8 cellular contexts compared by ENCODE assay signal in genomic region chr1:26597629-26598039, GRCh38.
DNase-seq lines count a peak whose midpoint lies in the region; ATAC-seq, FAIRE-seq and TF ChIP-seq lines count a peak whose summit lies in the region.

No MANE protein-coding gene starts in this region.

- no peaks in the 10 kb centered on the region for H3K9me3 ChIP-seq in GM12878 (replicated peaks; ENCODE audit: control insufficient read depth, insufficient read depth, low read length)
- H3K9me3 ChIP-seq in upper lobe of right lung = no peaks in the 10 kb centered on the region

- H3K4me2 ChIP-seq in GM12878 (ENCODE audit: control insufficient read depth, insufficient read depth) = no peak overlapping the region

- TF ChIP-seq RAD21 in GM12878 (IDR thresholded peaks at IDR 0.05; ENCODE audit: insufficient read depth, low read depth, low read length) = peak; percentile 47

- H3K27me3 ChIP-seq in GM12878 (replicated peaks in 1 of 2; ENCODE audit: control insufficient read depth in 2 of 2, insufficient read depth in 2 of 2, low read length in 1 of 2) (no peaks in the 10 kb centered on the region), upper lobe of right lung (no peaks in the 10 kb centered on the region)

- H3K27ac ChIP-seq in GM12878 (ENCODE audit: control insufficient read depth, insufficient read depth) (no peak overlapping the region), upper lobe of right lung (no peak overlapping the region)

- no peak overlapping the region for H3K9ac ChIP-seq in GM12878 (ENCODE audit: control insufficient read depth, insufficient read depth, low read length)

- SMC1A ChIA-PET in GM12878 (lab: Charles Lee; ENCODE audit: uncharacterized antibody, unreplicated experiment) = interaction anchor here (0.6 to 5.9 kb wide), 9 partner anchors 46 to 269 kb away, joined by 3 to 56 read pairs (median 7); no protein-coding TSS in a partner anchor

- H3K36me3 ChIP-seq in GM12878 (ENCODE audit: control insufficient read depth in 2 of 2, insufficient read depth in 2 of 2, low read length in 1 of 2) (no peaks in the 10 kb centered on the region), upper lobe of right lung (no peaks in the 10 kb centered on the region)

- in situ Hi-C loops in GM13977 (cut with MboI; ENCODE audit: low pct_unique_long_range_greater_than_20kb, low sequenced_read_pairs, unreplicated experiment) = no loop called here
- in situ Hi-C loops in GM12878 (cut with MboI) = no loop called here

- no peak for TF ChIP-seq EP300 in GM12878 (IDR thresholded peaks at IDR 0.05; ENCODE audit: borderline replicate concordance in 1 of 2, control insufficient read depth in 1 of 2, low read depth in 2 of 2, low read length in 2 of 2)

- H3K4me3 ChIP-seq in GM12878 (no peak overlapping the region), upper lobe of right lung (no peak overlapping the region)

- FAIRE-seq in GM12878 (lab: Jason Lieb, UNC) = peak; percentile 57

- H3K4me1 ChIP-seq in GM12878 (ENCODE audit: control insufficient read depth, insufficient read depth, low read length) (peaks cover 6% of the 10 kb centered on the region; the same call in 1 of the 2 replicates), upper lobe of right lung (no peaks in the 10 kb centered on the region)

- intact Hi-C loops in GM12878 (cut with micrococcal nuclease; ENCODE audit: unreplicated experiment) = loop anchor here (2.0 to 5.0 kb wide), 2 partner anchors 55 to 97 kb away; no protein-coding TSS in a partner anchor
- intact Hi-C loops in upper lobe of right lung (cut with DNase I) = no loop called here

- H2AFZ ChIP-seq in GM12878 (ENCODE audit: control insufficient read depth, low read depth, low read length) = no peak overlapping the region

- BruUV-seq in GM12878 (replicated peaks; lab: Mats Ljungman, UMichigan) = no TSS peak

- peak; percentile 68 to 76 for DNase-seq in AML-193 (lab: John Stamatoyannopoulos, UW)
- DNase-seq in GM13977 (ENCODE audit: low spot score) = peak; percentile 74
- DNase-seq in NCI-H460 (ENCODE audit: extremely low read depth, low read depth) = peak; percentile 51
- DNase-seq in GM12878 (ENCODE audit: low read depth, low spot score) = no peak
- peak; percentile 29 for DNase-seq in kidney glomerular epithelial cell (lab: John Stamatoyannopoulos, UW)
- DNase-seq in upper lobe of right lung = no peak
- no peak for DNase-seq in COLO668 (lab: John Stamatoyannopoulos, UW; ENCODE audit: unreplicated experiment)

- POLR2A ChIA-PET in GM12878 (lab: Charles Lee) = interaction anchor here (0.6 to 3.1 kb wide), 3 partner anchors 12 to 192 kb away, joined by 3 to 16 read pairs (median 3); no protein-coding TSS in a partner anchor

- RAD21 ChIA-PET in GM12878 (lab: Charles Lee; ENCODE audit: unreplicated experiment) = interaction anchor here (0.6 to 13.9 kb wide), 7 partner anchors 14 to 193 kb away, joined by 3 to 262 read pairs (median 9); partner anchors contain the start of gene PIGV

- no peaks in the 10 kb centered on the region for H3K79me2 ChIP-seq in GM12878 (ENCODE audit: control insufficient read depth, insufficient read depth, low read length)

- TF ChIP-seq POLR2A in GM12878 (IDR thresholded peaks at IDR 0.05; ENCODE audit: low read depth, low read length) = no peak

- ATAC-seq in GM12878 = peak; percentile 85
- peak; percentile 63 for ATAC-seq in upper lobe of right lung
- no peak for ATAC-seq in HG02798 (IDR thresholded peaks at IDR 0.05; ENCODE audit: poor library complexity, unreplicated experiment)

- TF ChIP-seq CTCF in GM13977 (IDR thresholded peaks at IDR 0.05; ENCODE audit: extremely low read depth, insufficient read depth, missing control alignments) (peak; percentile 53), GM12878 (IDR thresholded peaks at IDR 0.05 in 2 of 3, conservative IDR thresholded peaks at IDR 0.05 in 1 of 3; ENCODE audit: control insufficient read depth in 2 of 3, extremely low read depth in 1 of 3, insufficient read depth in 1 of 3, low read depth in 3 of 3, low read length in 3 of 3) (peak; percentile 53 to 61 (median 59); a peak in 5 of 6 replicates), upper lobe of right lung (IDR thresholded peaks at IDR 0.05) (peak; percentile 77)

- no peaks in the 10 kb centered on the region for H4K20me1 ChIP-seq in GM12878 (ENCODE audit: control insufficient read depth, insufficient read depth)

- 0% methylated on average over 2 of the region's 2 CpGs for WGBS in GM12878 (ENCODE audit: insufficient coverage, insufficient replicate concordance, low lambda C conversion rate, missing lambda C conversion rate)

- CTCF ChIA-PET in GM12878 (lab: Yijun Ruan, JAX) = interaction anchor here (0.6 to 14.6 kb wide), 16 partner anchors 8 to 289 kb away, joined by 3 to 450 read pairs (median 4); partner anchors contain the start of gene PIGV

TF ChIP-seq in GM12878, 131 proteins besides CTCF, POLR2A, EP300 and RAD21 (continues in another document):
- TF ChIP-seq BCL11A (IDR thresholded peaks at IDR 0.05; ENCODE audit: low read depth, low read length) = no peak
- 0 out of 2 replicates have a peak, but pooled peaks have one; percentile 12 for TF ChIP-seq IRF4 (IDR thresholded peaks at IDR 0.05; ENCODE audit: low read depth, low read length)
- no peak for TF ChIP-seq USF2 (IDR thresholded peaks at IDR 0.05; ENCODE audit: borderline replicate concordance, low read depth, low read length)
- no peak for TF ChIP-seq ZBTB4 (CRISPR knock-in tag; IDR thresholded peaks at IDR 0.05)
- peak in 1 of 2 experiments; percentile 14; a peak in 2 of 4 replicates for TF ChIP-seq IKZF2 (IDR thresholded peaks at IDR 0.05)
- TF ChIP-seq HDAC6 (IDR thresholded peaks at IDR 0.05; ENCODE audit: unreplicated experiment) = no peak
- TF ChIP-seq NKRF (conservative IDR thresholded peaks at IDR 0.05) = no peak
- TF ChIP-seq RUNX3 (IDR thresholded peaks at IDR 0.05; ENCODE audit: low read length) = peak; percentile 64; the same call in 1 of the 2 replicates
- TF ChIP-seq ATF2 (IDR thresholded peaks at IDR 0.05; ENCODE audit: low read length) = no peak
- TF ChIP-seq ATF3 (IDR thresholded peaks at IDR 0.05; ENCODE audit: borderline replicate concordance, extremely low read depth, low read depth, low read length) = no peak
- TF ChIP-seq GABPA (IDR thresholded peaks at IDR 0.05; ENCODE audit: low read depth) = no peak

Comparison
In these comparisons a context has a peak if more than half of its experiments do, and no peak if none do; other contexts are left out.
1. DNase-seq: peak in AML-193 (2 of 2), GM13977 (single experiment), NCI-H460 (single experiment) and kidney glomerular epithelial cell (single experiment); none in GM12878 (single experiment), upper lobe of right lung (single experiment) and COLO668 (single experiment).
2. Peak in every context shown above with its lines, with median percentiles within 50 percentile points of each other: CTCF ChIP-seq.